ENCODE assay signal across 2 cellular contexts in genomic region chr12:12786716-12787601, GRCh38.
TF ChIP-seq lines count a peak whose summit lies in the region.

No MANE protein-coding gene starts in this region.

TF ChIP-seq in HEK293, 187 proteins besides CTCF, POLR2A, EP300 and RAD21 (continued from another document and continues in another):
- TF ChIP-seq MEIS1 (CRISPR knock-in tag; IDR thresholded peaks at IDR 0.05; ENCODE audit: borderline replicate concordance) = no peak
- no peak for TF ChIP-seq ZNF555 (tag by site-specific recombination; conservative IDR thresholded peaks at IDR 0.05)
- no peak for TF ChIP-seq HOXC10 (CRISPR knock-in tag; IDR thresholded peaks at IDR 0.05)
- no peak for TF ChIP-seq PRDM6 (tag by site-specific recombination; IDR thresholded peaks at IDR 0.05)
- no peak for TF ChIP-seq ZNF223 (tag by site-specific recombination; IDR thresholded peaks at IDR 0.05)
- peak; percentile 56 for TF ChIP-seq IKZF3 (tag by site-specific recombination; IDR thresholded peaks at IDR 0.05)
- TF ChIP-seq ZNF510 (tag by site-specific recombination; IDR thresholded peaks at IDR 0.05; ENCODE audit: insufficient replicate concordance) = no peak
- 0 out of 2 replicates have a peak, but pooled peaks have one; percentile 12 for TF ChIP-seq ZEB2 (tag by site-specific recombination; IDR thresholded peaks at IDR 0.05)
- 0 out of 2 replicates have a peak, but pooled peaks have one; percentile 17 for TF ChIP-seq ZNF610 (tag by site-specific recombination; IDR thresholded peaks at IDR 0.05; ENCODE audit: borderline replicate concordance)
- no peak for TF ChIP-seq ZNF202 (tag by site-specific recombination; IDR thresholded peaks at IDR 0.05; ENCODE audit: borderline replicate concordance)
- no peak for TF ChIP-seq OVOL3 (tag by site-specific recombination; IDR thresholded peaks at IDR 0.05)
- TF ChIP-seq TCF7L2 (IDR thresholded peaks at IDR 0.05; ENCODE audit: borderline replicate concordance, low read depth, low read length) = no peak
- no peak for TF ChIP-seq ZNF677 (tag by site-specific recombination; IDR thresholded peaks at IDR 0.05)
- TF ChIP-seq ZNF561 (tag by site-specific recombination; IDR thresholded peaks at IDR 0.05; ENCODE audit: borderline replicate concordance) = no peak
- no peak for TF ChIP-seq ZNF660 (tag by site-specific recombination; IDR thresholded peaks at IDR 0.05)
- TF ChIP-seq ZNF169 (tag by site-specific recombination; IDR thresholded peaks at IDR 0.05) = no peak
- no peak for TF ChIP-seq ZNF391 (tag by site-specific recombination; IDR thresholded peaks at IDR 0.05; ENCODE audit: borderline replicate concordance, low read depth)
- no peak for TF ChIP-seq ZNF664 (tag by site-specific recombination; IDR thresholded peaks at IDR 0.05)
- TF ChIP-seq ZNF692 (tag by site-specific recombination; IDR thresholded peaks at IDR 0.05) = 0 out of 2 replicates have a peak, but pooled peaks have one; percentile 32
- no peak for TF ChIP-seq ZNF280C (tag by site-specific recombination; IDR thresholded peaks at IDR 0.05)
- no peak for TF ChIP-seq HOXA7 (CRISPR knock-in tag; IDR thresholded peaks at IDR 0.05; ENCODE audit: borderline replicate concordance)
- no peak for TF ChIP-seq EGR2 (tag by site-specific recombination; IDR thresholded peaks at IDR 0.05; ENCODE audit: low read depth)
- no peak for TF ChIP-seq ZNF302 (tag by site-specific recombination; IDR thresholded peaks at IDR 0.05; ENCODE audit: low read depth)
- no peak for TF ChIP-seq ZNF19 (tag by site-specific recombination; IDR thresholded peaks at IDR 0.05; ENCODE audit: low read depth)
- 0 out of 2 replicates have a peak, but pooled peaks have one; percentile 16 for TF ChIP-seq ZNF2 (tag by site-specific recombination; IDR thresholded peaks at IDR 0.05)
- TF ChIP-seq ZNF623 (tag by site-specific recombination; IDR thresholded peaks at IDR 0.05) = no peak
- TF ChIP-seq ZBTB6 (tag by site-specific recombination; IDR thresholded peaks at IDR 0.05) = no peak
- no peak for TF ChIP-seq PRDM1 (tag by site-specific recombination; IDR thresholded peaks at IDR 0.05)
- TF ChIP-seq BCL11A (tag by site-specific recombination; IDR thresholded peaks at IDR 0.05; ENCODE audit: low read depth) = no peak

TF ChIP-seq in K562, 482 proteins besides CTCF, POLR2A, EP300 and RAD21 (continues in another document):
- TF ChIP-seq ARID3B (CRISPR knock-in tag; IDR thresholded peaks at IDR 0.05; ENCODE audit: borderline replicate concordance) (no peak), GTF2F1 (IDR thresholded peaks at IDR 0.05; ENCODE audit: low read depth, low read length) (no peak), MNT (conservative IDR thresholded peaks at IDR 0.05) (peak in 1 of 2 experiments; percentile 63; a peak in 3 of 4 replicates), CREB1 (IDR thresholded peaks at IDR 0.05) (no peak), CREB1 (CRISPR knock-in tag; IDR thresholded peaks at IDR 0.05) (peak; percentile 31; the same call in 1 of the 2 replicates), TCF7L2 (IDR thresholded peaks at IDR 0.05; ENCODE audit: low read depth, low read length) (no peak), L3MBTL2 (IDR thresholded peaks at IDR 0.05) (peak; percentile 98), CXXC5 (CRISPR knock-in tag; IDR thresholded peaks at IDR 0.05) (peak; percentile 70), ZBED1 (IDR thresholded peaks at IDR 0.05) (no peak), NR3C1 (CRISPR knock-in tag; IDR thresholded peaks at IDR 0.05) (0 out of 2 replicates have a peak, but pooled peaks have one; percentile 82), ZNF699 (CRISPR knock-in tag; IDR thresholded peaks at IDR 0.05; ENCODE audit: insufficient replicate concordance) (no peak), ZNF609 (CRISPR knock-in tag; IDR thresholded peaks at IDR 0.05; ENCODE audit: borderline replicate concordance) (no peak), ZNF511 (CRISPR knock-in tag; IDR thresholded peaks at IDR 0.05) (peak; percentile 84; the same call in 1 of the 2 replicates), MAX (CRISPR knock-in tag; IDR thresholded peaks at IDR 0.05) (peak; percentile 76), ZBTB33 (CRISPR knock-in tag; IDR thresholded peaks at IDR 0.05) (peak; percentile 46; the same call in 1 of the 2 replicates), NONO (IDR thresholded peaks at IDR 0.05; ENCODE audit: low read depth in 2 of 2, low read length in 1 of 2) (peak; percentile 37 to 54; a peak in 1 of 4 replicates), FOSL1 (tag; conservative IDR thresholded peaks at IDR 0.05) (no peak), SETDB1 (IDR thresholded peaks at IDR 0.05; ENCODE audit: low read length) (no peak), HNRNPLL (IDR thresholded peaks at IDR 0.05; ENCODE audit: low read depth, low read length, poor library complexity, severe bottlenecking) (peak; percentile 47), ZNF12 (CRISPR knock-in tag; IDR thresholded peaks at IDR 0.05) (0 out of 2 replicates have a peak, but pooled peaks have one; percentile 59), E2F6 (IDR thresholded peaks at IDR 0.05; ENCODE audit: borderline replicate concordance in 1 of 2, extremely low read depth in 1 of 2, insufficient read depth in 1 of 2, insufficient read length in 1 of 2, low read depth in 1 of 2, low read length in 1 of 2, poor library complexity in 1 of 2, severe bottlenecking in 1 of 2) (peak; percentile 88 to 97), USF1 (CRISPR knock-in tag; IDR thresholded peaks at IDR 0.05) (peak; percentile 42; the same call in 1 of the 2 replicates), FOXP1 (CRISPR knock-in tag; IDR thresholded peaks at IDR 0.05) (peak; percentile 74; the same call in 1 of the 2 replicates), THRA (IDR thresholded peaks at IDR 0.05) (no peak), CBX2 (IDR thresholded peaks at IDR 0.05; ENCODE audit: insufficient read depth, low read length, poor library complexity, severe bottlenecking) (no peak), THAP12 (CRISPR knock-in tag; IDR thresholded peaks at IDR 0.05) (peak; percentile 24; the same call in 1 of the 2 replicates), ZNF217 (CRISPR knock-in tag; IDR thresholded peaks at IDR 0.05) (no peak), MAZ (CRISPR knock-in tag; conservative IDR thresholded peaks at IDR 0.05 in 1 of 2, IDR thresholded peaks at IDR 0.05 in 1 of 2) (peak in 1 of 2 experiments; percentile 44; a peak in 2 of 4 replicates), NFIX (CRISPR knock-in tag; IDR thresholded peaks at IDR 0.05; ENCODE audit: low read depth) (no peak)
